ENCODE assay signal across 3 cellular contexts in the genomic region with DNA sequence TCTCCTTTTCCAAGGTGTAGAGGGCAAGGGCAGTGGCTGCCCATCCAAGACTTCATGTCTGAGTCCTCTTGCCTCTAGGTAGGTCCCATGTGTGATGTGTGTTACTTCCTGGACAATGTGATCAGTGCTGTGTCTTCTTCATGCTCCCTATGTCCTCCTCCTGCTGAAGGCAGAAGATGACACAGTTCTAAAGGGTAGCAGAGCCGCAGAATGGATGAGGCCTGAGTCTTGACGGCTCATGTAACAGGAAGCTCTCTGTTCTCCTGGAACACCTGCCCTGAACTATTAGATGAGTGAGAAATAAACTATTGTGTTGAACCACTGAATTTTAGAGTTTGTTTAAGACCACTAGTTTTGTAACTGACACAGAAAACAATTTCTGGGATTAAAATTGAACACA.
TF ChIP-seq lines count a peak whose summit lies in the region.

No MANE protein-coding gene starts in this region.

TF ChIP-seq in SK-N-SH treated with all-trans-retinoic acid at 6 μM for 48 hours, 23 proteins besides CTCF, POLR2A, EP300 and RAD21 (continued from another document):
- TF ChIP-seq SNAI2 (CRISPR knock-in tag; IDR thresholded peaks at IDR 0.05) (no peak), ARNTL (CRISPR knock-in tag; IDR thresholded peaks at IDR 0.05; ENCODE audit: borderline replicate concordance, low read depth) (no peak), TCF4 (CRISPR knock-in tag; IDR thresholded peaks at IDR 0.05; ENCODE audit: borderline replicate concordance) (no peak)
- TF ChIP-seq, protein P1, sequence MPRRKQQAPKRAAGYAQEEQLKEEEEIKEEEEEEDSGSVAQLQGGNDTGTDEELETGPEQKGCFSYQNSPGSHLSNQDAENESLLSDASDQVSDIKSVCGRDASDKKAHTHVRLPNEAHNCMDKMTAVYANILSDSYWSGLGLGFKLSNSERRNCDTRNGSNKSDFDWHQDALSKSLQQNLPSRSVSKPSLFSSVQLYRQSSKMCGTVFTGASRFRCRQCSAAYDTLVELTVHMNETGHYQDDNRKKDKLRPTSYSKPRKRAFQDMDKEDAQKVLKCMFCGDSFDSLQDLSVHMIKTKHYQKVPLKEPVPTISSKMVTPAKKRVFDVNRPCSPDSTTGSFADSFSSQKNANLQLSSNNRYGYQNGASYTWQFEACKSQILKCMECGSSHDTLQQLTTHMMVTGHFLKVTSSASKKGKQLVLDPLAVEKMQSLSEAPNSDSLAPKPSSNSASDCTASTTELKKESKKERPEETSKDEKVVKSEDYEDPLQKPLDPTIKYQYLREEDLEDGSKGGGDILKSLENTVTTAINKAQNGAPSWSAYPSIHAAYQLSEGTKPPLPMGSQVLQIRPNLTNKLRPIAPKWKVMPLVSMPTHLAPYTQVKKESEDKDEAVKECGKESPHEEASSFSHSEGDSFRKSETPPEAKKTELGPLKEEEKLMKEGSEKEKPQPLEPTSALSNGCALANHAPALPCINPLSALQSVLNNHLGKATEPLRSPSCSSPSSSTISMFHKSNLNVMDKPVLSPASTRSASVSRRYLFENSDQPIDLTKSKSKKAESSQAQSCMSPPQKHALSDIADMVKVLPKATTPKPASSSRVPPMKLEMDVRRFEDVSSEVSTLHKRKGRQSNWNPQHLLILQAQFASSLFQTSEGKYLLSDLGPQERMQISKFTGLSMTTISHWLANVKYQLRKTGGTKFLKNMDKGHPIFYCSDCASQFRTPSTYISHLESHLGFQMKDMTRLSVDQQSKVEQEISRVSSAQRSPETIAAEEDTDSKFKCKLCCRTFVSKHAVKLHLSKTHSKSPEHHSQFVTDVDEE (CRISPR knock-in tag; IDR thresholded peaks at IDR 0.05) = no peak

TF ChIP-seq in SK-N-SH, 30 proteins besides CTCF, POLR2A, EP300 and RAD21:
- TF ChIP-seq, protein P2, sequence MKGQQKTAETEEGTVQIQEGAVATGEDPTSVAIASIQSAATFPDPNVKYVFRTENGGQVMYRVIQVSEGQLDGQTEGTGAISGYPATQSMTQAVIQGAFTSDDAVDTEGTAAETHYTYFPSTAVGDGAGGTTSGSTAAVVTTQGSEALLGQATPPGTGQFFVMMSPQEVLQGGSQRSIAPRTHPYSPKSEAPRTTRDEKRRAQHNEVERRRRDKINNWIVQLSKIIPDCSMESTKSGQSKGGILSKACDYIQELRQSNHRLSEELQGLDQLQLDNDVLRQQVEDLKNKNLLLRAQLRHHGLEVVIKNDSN (IDR thresholded peaks at IDR 0.05; ENCODE audit: borderline replicate concordance, low read depth) = no peak
- TF ChIP-seq JUND (IDR thresholded peaks at IDR 0.05) (no peak), MEF2A (IDR thresholded peaks at IDR 0.05; ENCODE audit: borderline replicate concordance, low read depth) (no peak), SIN3A (IDR thresholded peaks at IDR 0.05; ENCODE audit: borderline replicate concordance, low read depth, low read length) (no peak), MXI1 (IDR thresholded peaks at IDR 0.05; ENCODE audit: low read depth, low read length) (no peak), FOXM1 (IDR thresholded peaks at IDR 0.05; ENCODE audit: low read depth) (no peak), POLR2AphosphoS5 (IDR thresholded peaks at IDR 0.05; ENCODE audit: low read depth, low read length) (no peak), CHD2 (IDR thresholded peaks at IDR 0.05; ENCODE audit: low read length, partially characterized antibody) (no peak), FOXJ3 (CRISPR knock-in tag; IDR thresholded peaks at IDR 0.05) (no peak), TCF12 (IDR thresholded peaks at IDR 0.05) (no peak), REST (IDR thresholded peaks at IDR 0.05; ENCODE audit: low read depth, low read length) (no peak), FOSL2 (IDR thresholded peaks at IDR 0.05; ENCODE audit: borderline replicate concordance, low read depth) (no peak), EZH2phosphoT487 (IDR thresholded peaks at IDR 0.05; ENCODE audit: borderline replicate concordance, low read depth) (no peak)

TF ChIP-seq in endothelial cell of umbilical vein, 7 proteins besides CTCF, POLR2A, EP300 and RAD21 (continued from another document):
- TF ChIP-seq, protein P3, sequence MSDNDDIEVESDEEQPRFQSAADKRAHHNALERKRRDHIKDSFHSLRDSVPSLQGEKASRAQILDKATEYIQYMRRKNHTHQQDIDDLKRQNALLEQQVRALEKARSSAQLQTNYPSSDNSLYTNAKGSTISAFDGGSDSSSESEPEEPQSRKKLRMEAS (IDR thresholded peaks at IDR 0.05; ENCODE audit: insufficient read depth, insufficient read length) = no peak
- TF ChIP-seq GATA2 (IDR thresholded peaks at IDR 0.05; ENCODE audit: insufficient read depth, insufficient read length, low read depth, low read length) (no peak), JUN (IDR thresholded peaks at IDR 0.05; ENCODE audit: borderline replicate concordance, insufficient read depth, insufficient read length, low read depth) (no peak)
TF ChIP-seq in endothelial cell of umbilical vein: peak in this region for 0.
